In genomic region chr16:12898556-12898955, GRCh38 we compare ENCODE assay signal across 21 cellular contexts. TPM values are rescaled to one million over a fixed set of nuclear protein-coding genes. Genes with fewer than 3 reads are reported as not detected.
DNase-seq lines count a peak whose midpoint lies in the region; ATAC-seq and TF ChIP-seq lines count a peak whose summit lies in the region.
"Had no signal": no experiment of that assay in that cellular context is flagged by ENCODE, and none has a peak within 500 bp of the region (broad histone marks: within the 10 kb centered on the region; RNA-seq: fewer than 3 reads in every experiment).

No MANE protein-coding gene starts in this region.

- DNase-seq in NCI-H1436 (lab: John Stamatoyannopoulos, UW) (peak; percentile 48), NCI-H1436 treated with DMSO at 0.1 percent for 48 hours (lab: John Stamatoyannopoulos, UW) (no peak), HFFc6 (no peak), RPMI8226 (peak; percentile 38), neural crest cell (ENCODE audit: low read depth, low spot score) (no peak), H4 (ENCODE audit: low spot score) (no peak)
- no peak for DNase-seq in activated CD4-positive, alpha-beta T cell treated with anti-CD3 and anti-CD28 coated beads for 1 hour
- DNase-seq: activated CD4-positive, alpha-beta T cell treated with anti-CD3 and anti-CD28 coated beads for 48 hours; activated CD8-positive, alpha-beta memory T cell treated with anti-CD3 and anti-CD28 coated beads, Interleukin-2, amount 50 U/mL, for 48 hours; C1 segment of cervical spinal cord; cerebellar nuclear complex; effector CD8-positive, alpha-beta T cell; heart left ventricle; mesenchymal stem cell; MG63; stimulated activated naive B cell treated with anti-CD40 and anti-IgM and Interleukin-4, amounts not matched to agents 10 μg/mL and 1 μg/mL and 100 μg/mL, for 72 hours; T-helper 9 cell had no signal

- TF ChIP-seq CTCF in HFFc6 (IDR thresholded peaks at IDR 0.05): 0 out of 2 replicates have a peak, but pooled peaks have one; percentile 8
- TF ChIP-seq CTCF in neural crest cell (conservative IDR thresholded peaks at IDR 0.05): peak; percentile 29

- H3K4me1 Mint-ChIP-seq in HFFc6 (ENCODE audit: low read depth) (no peaks in the 10 kb centered on the region), neural crest cell (no peaks in the 10 kb centered on the region)
- H3K4me1 Mint-ChIP-seq: nephron had no signal

- no peaks in the 10 kb centered on the region for H3K9me3 Mint-ChIP-seq in HFFc6
- no peaks in the 10 kb centered on the region for H3K9me3 Mint-ChIP-seq in neural crest cell
- H3K9me3 Mint-ChIP-seq: nephron; stimulated activated naive B cell treated with anti-CD40 and anti-IgM and Interleukin-4, amounts not matched to agents 10 μg/mL and 1 μg/mL and 100 μg/mL, for 72 hours had no signal

- H3K27me3 Mint-ChIP-seq in HFFc6 (ENCODE audit: insufficient read depth): peaks cover 32% of the 10 kb centered on the region
- peaks cover 77% of the 10 kb centered on the region for H3K27me3 Mint-ChIP-seq in neural crest cell (ENCODE audit: low read depth)

- H3K36me3 Mint-ChIP-seq in HFFc6 (ENCODE audit: low read depth) (no peaks in the 10 kb centered on the region), neural crest cell (ENCODE audit: low read depth) (no peaks in the 10 kb centered on the region)
- H3K36me3 Mint-ChIP-seq: stimulated activated naive B cell treated with anti-CD40 and anti-IgM and Interleukin-4, amounts not matched to agents 10 μg/mL and 1 μg/mL and 100 μg/mL, for 72 hours had no signal

- ATAC-seq in HG02610 (IDR thresholded peaks at IDR 0.05; ENCODE audit: unreplicated experiment): no peak
- ATAC-seq: heart left ventricle; stimulated activated naive B cell treated with anti-CD40 and anti-IgM and Interleukin-4, amounts not matched to agents 10 μg/mL and 1 μg/mL and 100 μg/mL, for 72 hours had no signal

- H3K4me3 Mint-ChIP-seq in HFFc6 (no peak overlapping the region), neural crest cell (no peak overlapping the region)
- H3K4me3 Mint-ChIP-seq: nephron; stimulated activated naive B cell treated with anti-CD40 and anti-IgM and Interleukin-4, amounts not matched to agents 10 μg/mL and 1 μg/mL and 100 μg/mL, for 72 hours had no signal

- H3K27ac Mint-ChIP-seq in HFFc6 (no peak overlapping the region), neural crest cell (ENCODE audit: unreplicated experiment) (no peak overlapping the region)
- H3K27ac Mint-ChIP-seq: nephron had no signal

RNA-seq across cellular contexts. Expression of gene SHISA9, which starts 2.8 kb away (rescaled TPM):
- total RNA-seq in HFFc6 (2021; fragmentation: NEBNext Ultra II Directional; extraction: Animal tissue kit (Norgen Biotek cat#: 25700)): not detected
- 0.75 and 1.3 TPM in 2 replicates for total RNA-seq in neural crest cell
- total RNA-seq in H4 (2014; rRNA removed; shearing (Covaris generic)): 0.06 TPM in 1 of 2 replicates, not detected in the other
- total RNA-seq: fibroblast of lung, pulmonary artery endothelial cell had no signal

Comparison
In these comparisons a context has a peak if more than half of its experiments do, and no peak if none do; other contexts are left out.
1. DNase-seq: peak in NCI-H1436 (single experiment) and RPMI8226 (single experiment); none in NCI-H1436 treated with DMSO at 0.1 percent for 48 hours (single experiment), HFFc6 (single experiment), neural crest cell (single experiment), H4 (single experiment) and activated CD4-positive, alpha-beta T cell treated with anti-CD3 and anti-CD28 coated beads for 1 hour (single experiment).